In genomic region chr21:44107589-44107988, GRCh38 we compare ENCODE assay signal across 8 cellular contexts. TPM values are rescaled to one million over a fixed set of nuclear protein-coding genes. Genes with fewer than 3 reads are reported as not detected.
DNase-seq lines count a peak whose midpoint lies in the region; ATAC-seq and TF ChIP-seq lines count a peak whose summit lies in the region.
"Not testable (repeated sequence)": the region's sequence is repeated elsewhere in the genome, so short reads cannot be mapped to it uniquely, and the experiment has no call there.

No MANE protein-coding gene starts in this region.

- not testable (repeated sequence) for H4K20me1 ChIP-seq in GM23338 (replicated peaks; ENCODE audit: insufficient read depth)

- not testable (repeated sequence) for H3K4me1 ChIP-seq in GM23338 (ENCODE audit: insufficient read depth); prostate gland (replicated peaks); upper lobe of right lung

- not testable (repeated sequence) for H3K27ac ChIP-seq in GM23338 (ENCODE audit: low read depth); prostate gland; upper lobe of right lung

- POLR2A ChIA-PET in activated B cell treated with CpG ODN at 0.5 μM for 24 hours (lab: Charles Lee), result not testable (repeated sequence)

- not testable (repeated sequence) for H3K27ac Mint-ChIP-seq in GM23338; activated B cell treated with CpG ODN at 0.5 μM for 24 hours; central memory CD8-positive, alpha-beta T cell (ENCODE audit: low read depth)

- not testable (repeated sequence) for H3K36me3 ChIP-seq in GM23338 (ENCODE audit: insufficient read depth); kidney epithelial cell (ENCODE audit: control insufficient read depth, insufficient read depth, low read length); prostate gland; upper lobe of right lung

- H3K79me2 ChIP-seq in GM23338 (replicated peaks; ENCODE audit: insufficient read depth), result not testable (repeated sequence)

- not testable (repeated sequence) for H3K9me3 ChIP-seq in prostate gland, upper lobe of right lung

- intact Hi-C loops in activated B cell treated with CpG ODN at 0.5 μM for 24 hours (cut with micrococcal nuclease); prostate gland (cut with DNase I); upper lobe of right lung (cut with DNase I): not testable (repeated sequence)

- H2AFZ ChIP-seq in GM23338, result not testable (repeated sequence)

- not testable (repeated sequence) for H3K9me2 ChIP-seq in GM23338 (ENCODE audit: insufficient read depth)

- H3K4me3 ChIP-seq in GM23338 (peak overlapping the region; percentile 46; the same call in 1 of the 2 replicates), kidney epithelial cell (ENCODE audit: low read depth, low read length) (peak overlapping the region; percentile 36), prostate gland (peak overlapping the region; percentile 32 to 35), upper lobe of right lung (peak overlapping the region; percentile 28)

- H3K4me1 Mint-ChIP-seq in GM23338; activated B cell treated with CpG ODN at 0.5 μM for 24 hours; central memory CD8-positive, alpha-beta T cell: not testable (repeated sequence)

- not testable (repeated sequence) for H3K27me3 ChIP-seq in GM23338 (ENCODE audit: insufficient read depth); kidney epithelial cell (ENCODE audit: control insufficient read depth, insufficient read depth, low read length); prostate gland (replicated peaks; ENCODE audit: insufficient read depth); upper lobe of right lung

- H3K4me3 Mint-ChIP-seq in GM23338, activated B cell treated with CpG ODN at 0.5 μM for 24 hours: not testable (repeated sequence)
- H3K4me3 Mint-ChIP-seq in central memory CD8-positive, alpha-beta T cell, result peak overlapping the region; percentile 45

- H3K36me3 Mint-ChIP-seq in GM23338 (ENCODE audit: low read depth); activated B cell treated with CpG ODN at 0.5 μM for 24 hours (ENCODE audit: low read depth); central memory CD8-positive, alpha-beta T cell (ENCODE audit: insufficient read depth): not testable (repeated sequence)

- peak; percentile 21 for ATAC-seq in GM18498 (IDR thresholded peaks at IDR 0.05; ENCODE audit: unreplicated experiment)
- peak; percentile 76 for ATAC-seq in GM23338
- ATAC-seq in HG03442 (IDR thresholded peaks at IDR 0.05; ENCODE audit: unreplicated experiment), result peak; percentile 30
- ATAC-seq in activated B cell treated with CpG ODN at 0.5 μM for 24 hours (ENCODE audit: low read depth), result peak; percentile 32
- peak; percentile 50 for ATAC-seq in central memory CD8-positive, alpha-beta T cell (replicated peaks; ENCODE audit: extremely low read depth, poor library complexity, severe bottlenecking)
- peak; percentile 70 for ATAC-seq in upper lobe of right lung

- H3K9me3 Mint-ChIP-seq in GM23338; activated B cell treated with CpG ODN at 0.5 μM for 24 hours; central memory CD8-positive, alpha-beta T cell: not testable (repeated sequence)

- TF ChIP-seq POLR2A in prostate gland (IDR thresholded peaks at IDR 0.05), result not testable (repeated sequence)

- CTCF ChIA-PET in activated B cell treated with CpG ODN at 0.5 μM for 24 hours (lab: Charles Lee), result not testable (repeated sequence)

- WGBS in prostate gland, result no CpG with 5 or more reads among the region's 31 CpGs

- not testable (repeated sequence) for H3F3A ChIP-seq in GM23338 (replicated peaks; ENCODE audit: low read depth)

- H3K4me2 ChIP-seq in GM23338, result not testable (repeated sequence)

- not testable (repeated sequence) for DNase-seq in GM23338 (ENCODE audit: low spot score); activated B cell treated with CpG ODN at 0.5 μM for 24 hours; central memory CD8-positive, alpha-beta T cell (ENCODE audit: low spot score in 2 of 2); kidney epithelial cell (ENCODE audit: low read depth); prostate gland (ENCODE audit: low spot score); upper lobe of right lung

- H3K27me3 Mint-ChIP-seq in GM23338 (ENCODE audit: insufficient read depth, low read depth, poor library complexity); activated B cell treated with CpG ODN at 0.5 μM for 24 hours; central memory CD8-positive, alpha-beta T cell: not testable (repeated sequence)

- TF ChIP-seq CTCF in GM23338 (conservative IDR thresholded peaks at IDR 0.05; ENCODE audit: low read depth in 2 of 2); activated B cell treated with CpG ODN at 0.5 μM for 24 hours (IDR thresholded peaks at IDR 0.05); kidney epithelial cell (IDR thresholded peaks at IDR 0.05; ENCODE audit: insufficient read depth, low read length, poor library complexity, severe bottlenecking); prostate gland (IDR thresholded peaks at IDR 0.05); upper lobe of right lung (IDR thresholded peaks at IDR 0.05): not testable (repeated sequence)

RNA-seq across cellular contexts. Expression of gene PWP2, which starts 0.4 kb away (rescaled TPM):
- total RNA-seq in GM23338 (2014; rRNA removed; shearing (Covaris generic)), result 59.2 and 64.9 TPM in 2 replicates
- 17.6 and 18.2 TPM in 2 replicates for polyA plus RNA-seq in GM23338 (2016; fragmentation: Nextera tagmentation; extraction: Ambion mirVana)
- 8.7 and 11.8 TPM in 2 replicates for total RNA-seq in activated B cell treated with CpG ODN at 0.5 μM for 24 hours
- total RNA-seq in kidney epithelial cell, result 8.6 and 9.5 TPM in 2 replicates
- total RNA-seq in prostate gland, result 10 to 100 TPM; 10.7 to 14.9 TPM
- 9.9 TPM for total RNA-seq in upper lobe of right lung

RNA-seq across cellular contexts. Expression of gene GATD3, which starts 25.9 kb away (rescaled TPM):
- 43.4 and 58.4 TPM in 2 replicates for total RNA-seq in GM23338 (2014; rRNA removed; shearing (Covaris generic))
- polyA plus RNA-seq in GM23338 (2016; fragmentation: Nextera tagmentation; extraction: Ambion mirVana), result 37.5 and 44.1 TPM in 2 replicates
- total RNA-seq in activated B cell treated with CpG ODN at 0.5 μM for 24 hours (16.7 and 18.9 TPM in 2 replicates), kidney epithelial cell (4.2 and 6.5 TPM in 2 replicates), prostate gland (10 to 100 TPM in 1 of 2 donors, 1 to 10 TPM in 1; 4.7 to 45.7 TPM), upper lobe of right lung (44.5 TPM)

Comparison
In these comparisons a context has a peak if more than half of its experiments do, and no peak if none do; other contexts are left out.
1. ATAC-seq: peak in every context shown above with its lines; median percentile 76 in GM23338; 70 in upper lobe of right lung; 50 in central memory CD8-positive, alpha-beta T cell; 32 in activated B cell treated with CpG ODN at 0.5 μM for 24 hours; 30 in HG03442; 21 in GM18498.